ENCODE assay signal across 9 cellular contexts in the genomic region with DNA sequence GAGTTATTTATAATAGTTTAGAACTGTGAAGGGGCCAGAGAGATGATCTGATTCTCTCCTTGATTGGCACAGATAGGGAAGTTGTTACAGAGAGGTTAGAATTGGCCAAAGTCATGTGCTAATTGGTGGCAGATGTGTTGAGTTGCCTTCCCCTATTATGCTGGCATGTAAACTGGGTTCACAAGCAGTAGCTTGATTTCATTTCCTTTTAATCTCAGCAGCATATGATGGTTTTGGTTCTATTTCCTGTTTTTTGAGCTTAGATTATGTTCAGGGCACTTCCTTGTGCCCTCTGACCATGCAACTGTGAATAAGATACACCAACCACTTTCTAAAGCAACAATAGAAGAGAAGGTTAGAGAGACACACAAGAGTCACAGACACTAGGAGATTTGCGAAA. TPM values are rescaled to one million over a fixed set of nuclear protein-coding genes. Genes with fewer than 3 reads are reported as not detected.
DNase-seq lines count a peak whose midpoint lies in the region; ATAC-seq and TF ChIP-seq lines count a peak whose summit lies in the region.
"Had no signal": no experiment of that assay in that cellular context is flagged by ENCODE, and none has a peak within 500 bp of the region (broad histone marks: within the 10 kb centered on the region; RNA-seq: fewer than 3 reads in every experiment).

No MANE protein-coding gene starts in this region.

- H3K36me3 Mint-ChIP-seq in type B pancreatic cell, result peaks cover 10% of the 10 kb centered on the region

- H3K4me2 ChIP-seq in Loucy (ENCODE audit: low read depth, low read length, poor library complexity, severe bottlenecking), result peak overlapping the region; percentile 12

- peaks cover 28% of the 10 kb centered on the region; the same call in 1 of the 2 replicates for H3K36me3 ChIP-seq in Loucy (ENCODE audit: insufficient read depth, low read length)

- H3K9ac ChIP-seq in Loucy (ENCODE audit: low read depth, low read length, poor library complexity, severe bottlenecking), result no peak overlapping the region

- H3K4me3 Mint-ChIP-seq in type B pancreatic cell, result no peak overlapping the region
- H3K4me3 Mint-ChIP-seq: activated naive CD8-positive, alpha-beta T cell had no signal

- no peaks in the 10 kb centered on the region for H4K20me1 ChIP-seq in Loucy (ENCODE audit: insufficient read depth, low read length, poor library complexity, severe bottlenecking)

- no peaks in the 10 kb centered on the region for H3K9me3 Mint-ChIP-seq in type B pancreatic cell

- H2AFZ ChIP-seq in Loucy (ENCODE audit: low read length), result no peak overlapping the region

- ATAC-seq in GM18498 (IDR thresholded peaks at IDR 0.05; ENCODE audit: unreplicated experiment) (peak; percentile 89), GM21825 (IDR thresholded peaks at IDR 0.05; ENCODE audit: unreplicated experiment) (peak; percentile 81), left lobe of liver (peak; percentile 55)

- no peaks in the 10 kb centered on the region for H3K79me2 ChIP-seq in Loucy (ENCODE audit: insufficient read depth, low read length)

- H3K9me2 ChIP-seq in Loucy (replicated peaks; ENCODE audit: low read depth, low read length), result no peaks in the 10 kb centered on the region

- no peaks in the 10 kb centered on the region for H3K9me3 ChIP-seq in Loucy (ENCODE audit: insufficient read depth, low read depth, low read length)

- H3K27me3 ChIP-seq in Loucy (ENCODE audit: insufficient read depth, low read length, poor library complexity, severe bottlenecking), result no peaks in the 10 kb centered on the region

- DNase-seq in left lobe of liver (ENCODE audit: low spot score) (no peak), NCI-H1092 (lab: John Stamatoyannopoulos, UW) (no peak), type B pancreatic cell (ENCODE audit: extremely low spot score, unreplicated experiment) (no peak), cerebellar cortex (ENCODE audit: low spot score) (no peak)
- no peak for DNase-seq in stimulated activated CD4-positive, alpha-beta T cell treated with anti-CD3 and anti-CD28 coated beads, Interleukin-15, amount 100 ng/mL, for 24 hours

- no peak overlapping the region for H3K27ac Mint-ChIP-seq in type B pancreatic cell

- peaks cover 28% of the 10 kb centered on the region for H3K4me1 ChIP-seq in Loucy (ENCODE audit: insufficient read depth, low read length, poor library complexity, severe bottlenecking)

- peaks cover 4% of the 10 kb centered on the region for H3K4me1 Mint-ChIP-seq in type B pancreatic cell (ENCODE audit: unreplicated experiment)

- no peaks in the 10 kb centered on the region for H3F3A ChIP-seq in Loucy (ENCODE audit: low read depth)

- TF ChIP-seq CTCF in Loucy (conservative IDR thresholded peaks at IDR 0.05; ENCODE audit: low read length) (no peak), type B pancreatic cell (conservative IDR thresholded peaks at IDR 0.05) (no peak)

- no peak overlapping the region for H3K4me3 ChIP-seq in Loucy (ENCODE audit: low read length, poor library complexity, severe bottlenecking)

- no peaks in the 10 kb centered on the region for H3K27me3 Mint-ChIP-seq in type B pancreatic cell
- H3K27me3 Mint-ChIP-seq: activated naive CD8-positive, alpha-beta T cell had no signal

RNA-seq across cellular contexts. Expression of gene HPS3, which starts 16.5 kb away (rescaled TPM):
- total RNA-seq in left lobe of liver, result 5.1 TPM
- 18.2 and 24.8 TPM in 2 replicates for total RNA-seq in type B pancreatic cell (ENCODE audit: low replicate concordance)

RNA-seq across cellular contexts. Expression of gene HLTF, which starts 59.6 kb away (rescaled TPM):
- total RNA-seq in left lobe of liver, result 8.3 TPM
- 29.7 and 49.9 TPM in 2 replicates for total RNA-seq in type B pancreatic cell (ENCODE audit: low replicate concordance)
